In genomic region chrX:50638123-50638522, GRCh38 we compare ENCODE assay signal across 27 cellular contexts.
A peak's percentile ranks its signal among the peaks of the same experiment; 100 is the strongest.
DNase-seq lines count a peak whose midpoint lies in the region; ATAC-seq, FAIRE-seq and TF ChIP-seq lines count a peak whose summit lies in the region.
"Had no signal": no experiment of that assay in that cellular context is flagged by ENCODE, and none has a peak within 500 bp of the region (broad histone marks: within the 10 kb centered on the region; RNA-seq: fewer than 3 reads in every experiment).

No MANE protein-coding gene starts in this region.

- H3K27ac ChIP-seq in endothelial cell of umbilical vein (ENCODE audit: insufficient read depth, low read depth, low read length) = no peak overlapping the region
- H3K27ac ChIP-seq in GM23248 = no peak overlapping the region
- H3K27ac ChIP-seq: HL-60, pancreas, sigmoid colon, SJCRH30, transverse colon had no signal

- in situ Hi-C loops in GM23248 (cut with MboI) = no loop called here

- CTCF ChIA-PET in endothelial cell of umbilical vein (lab: Charles Lee) = interaction anchor here (0.8 to 1.0 kb wide), 3 partner anchors 16 to 50 kb away, joined by 3 to 6 read pairs (median 3); no protein-coding TSS in a partner anchor

- dilution Hi-C loops in endothelial cell of umbilical vein (cut with MboI; ENCODE audit: extremely low pct_ligation_motif_present, low sequenced_read_pairs) = no loop called here

- peaks cover 48% of the 10 kb centered on the region for H3K4me1 ChIP-seq in endothelial cell of umbilical vein (ENCODE audit: control insufficient read depth, extremely low read depth, insufficient read depth, low read length)
- H3K4me1 ChIP-seq in GM23248 (ENCODE audit: insufficient read depth) = no peaks in the 10 kb centered on the region
- H3K4me1 ChIP-seq: pancreas, sigmoid colon, SJCRH30, transverse colon had no signal

- no peak for TF ChIP-seq CTCF in endothelial cell of umbilical vein (IDR thresholded peaks at IDR 0.05; ENCODE audit: extremely low read depth in 1 of 2, insufficient read depth in 1 of 2, low read depth in 1 of 2, low read length in 2 of 2)

- peak overlapping the region; percentile 87 for H3K4me2 ChIP-seq in endothelial cell of umbilical vein (ENCODE audit: insufficient read depth, low read length)
- no peak overlapping the region for H3K4me2 ChIP-seq in GM23248 (ENCODE audit: unreplicated experiment)

- 78 to 97% methylated on average over 3 of the region's 3 CpGs for WGBS in GM23248 (ENCODE audit: low coverage in 1 of 2, low lambda C conversion rate in 2 of 2, missing lambda C conversion rate in 2 of 2), 2 experiments

- H3K27me3 ChIP-seq in endothelial cell of umbilical vein (ENCODE audit: control insufficient read depth in 2 of 2, insufficient read depth in 2 of 2, low read length in 2 of 2) = no peaks in the 10 kb centered on the region
- H3K27me3 ChIP-seq in GM23248 (replicated peaks; ENCODE audit: insufficient read depth) = no peaks in the 10 kb centered on the region
- H3K27me3 ChIP-seq: sigmoid colon, SJCRH30, transverse colon had no signal

- intact Hi-C loops in endothelial cell of umbilical vein (cut with micrococcal nuclease) = no loop called here

- H3K9ac ChIP-seq in endothelial cell of umbilical vein (replicated peaks; ENCODE audit: extremely low read depth, insufficient read depth, low read length) (no peak overlapping the region), GM23248 (no peak overlapping the region)

- H3K36me3 ChIP-seq in endothelial cell of umbilical vein (ENCODE audit: control insufficient read depth in 2 of 2, extremely low read depth in 1 of 2, insufficient read depth in 2 of 2, low read length in 2 of 2) (peaks cover 9 to 26% of the 10 kb centered on the region in 2 experiments), GM23248 (ENCODE audit: low read depth) (no peaks in the 10 kb centered on the region)
- H3K36me3 ChIP-seq: pancreas, sigmoid colon, SJCRH30, transverse colon had no signal

- H3K4me3 ChIP-seq in endothelial cell of umbilical vein (replicated peaks in 1 of 3; ENCODE audit: insufficient read depth in 1 of 3, low read depth in 1 of 3, low read length in 3 of 3) = peak overlapping the region in 1 of 3 experiments; percentile 17
- H3K4me3 ChIP-seq in GM23248 = no peak overlapping the region
- H3K4me3 ChIP-seq: pancreas, sigmoid colon, SJCRH30, transverse colon had no signal

- no peaks in the 10 kb centered on the region for H4K20me1 ChIP-seq in endothelial cell of umbilical vein (replicated peaks; ENCODE audit: control insufficient read depth, extremely low read depth, insufficient read depth, low read length)
- H4K20me1 ChIP-seq in GM23248 (ENCODE audit: insufficient read depth) = no peaks in the 10 kb centered on the region

- peak; percentile 94 for FAIRE-seq in endothelial cell of umbilical vein (lab: Jason Lieb, UNC)
- FAIRE-seq: endometrium, pancreas had no signal

- no peaks in the 10 kb centered on the region for H3K9me2 ChIP-seq in GM23248 (ENCODE audit: insufficient read depth)

- no peaks in the 10 kb centered on the region for H3K9me3 ChIP-seq in endothelial cell of umbilical vein (replicated peaks; ENCODE audit: control insufficient read depth, insufficient read depth, low read length)
- H3K9me3 ChIP-seq in GM23248 (ENCODE audit: low read depth) = no peaks in the 10 kb centered on the region
- H3K9me3 ChIP-seq: pancreas, sigmoid colon, SJCRH30, transverse colon had no signal

- H3K79me2 ChIP-seq in endothelial cell of umbilical vein (ENCODE audit: control insufficient read depth, insufficient read depth, low read length) (peaks cover 95% of the 10 kb centered on the region), GM23248 (ENCODE audit: insufficient read depth) (no peaks in the 10 kb centered on the region)

- no peaks in the 10 kb centered on the region for H3K9me1 ChIP-seq in endothelial cell of umbilical vein (replicated peaks; ENCODE audit: control insufficient read depth, extremely low read depth, insufficient read depth, low read length)

- H3F3A ChIP-seq in GM23248 (ENCODE audit: insufficient read depth) = no peaks in the 10 kb centered on the region

- TF ChIP-seq POLR2A in endothelial cell of umbilical vein (IDR thresholded peaks at IDR 0.05; ENCODE audit: low read depth, low read length) = peak; percentile 48

- H2AFZ ChIP-seq in endothelial cell of umbilical vein (ENCODE audit: low read depth, low read length) = no peak overlapping the region
- H2AFZ ChIP-seq in GM23248 = no peak overlapping the region

- DNase-seq in Daoy (ENCODE audit: low read depth) (peak; percentile 61), Kasumi-1 (lab: John Stamatoyannopoulos, UW) (peak; percentile 11 to 41), endothelial cell of umbilical vein (ENCODE audit: low read depth, low spot score) (peak; percentile 50), left lobe of liver (ENCODE audit: low spot score) (peak; percentile 44), SKM-1 (lab: John Stamatoyannopoulos, UW; ENCODE audit: unreplicated experiment) (no peak), foreskin melanocyte (no peak), OCI-M2 (lab: John Stamatoyannopoulos, UW; ENCODE audit: unreplicated experiment) (no peak), GM23248 (no peak)
- DNase-seq: activated CD4-positive, alpha-beta T cell treated with anti-CD3 and anti-CD28 coated beads for 1 hour; activated naive CD4-positive, alpha-beta T cell; activated T-cell treated with anti-CD3 and anti-CD28 coated beads, Interleukin-2, amount 50 U/mL, for 4 hours; caudate nucleus; EL; H9; IMR-90; NCI-H1105 treated with DMSO at 0.1 percent for 48 hours; NCI-H2081 treated with DMSO at 0.1 percent for 48 hours; NCI-H446 treated with DMSO at 0.1 percent for 48 hours; NK-92 treated with Interleukin-12 subunit alpha and Interleukin-12 subunit beta, amount 100 ng/mL, for 24 hours; sigmoid colon; SJCRH30; transverse colon had no signal

- ATAC-seq in left lobe of liver = no peak
- ATAC-seq: activated T-cell treated with anti-CD3 and anti-CD28 coated beads, Interleukin-2, amount 50 U/mL, for 4 hours; natural killer cell treated with Interleukin-12 subunit alpha and Interleukin-12 subunit beta and Interleukin-15 and Interleukin-18, amount 100 ng/mL, for 72 hours; Panc1; pancreas had no signal

- POLR2A ChIA-PET in endothelial cell of umbilical vein (lab: Charles Lee) = no interaction called here

- no TSS peak for BruUV-seq in endothelial cell of umbilical vein (replicated peaks; lab: Mats Ljungman, UMichigan)

TF ChIP-seq in endothelial cell of umbilical vein, 7 proteins besides CTCF, POLR2A, EP300 and RAD21:
- TF ChIP-seq JUN (IDR thresholded peaks at IDR 0.05; ENCODE audit: borderline replicate concordance, insufficient read depth, insufficient read length, low read depth) = no peak
- no peak for TF ChIP-seq EZH2 (IDR thresholded peaks at IDR 0.05; ENCODE audit: borderline replicate concordance, low read depth, low read length, severe bottlenecking)
- no peak for TF ChIP-seq MYC (IDR thresholded peaks at IDR 0.05; ENCODE audit: low read depth, low read length)
- peak; percentile 36 for TF ChIP-seq POLR2AphosphoS5 (IDR thresholded peaks at IDR 0.05; ENCODE audit: insufficient read depth, low read depth, low read length)
- no peak for TF ChIP-seq MAX (IDR thresholded peaks at IDR 0.05; ENCODE audit: insufficient read depth, insufficient read length)
- no peak for TF ChIP-seq FOS (IDR thresholded peaks at IDR 0.05; ENCODE audit: borderline replicate concordance, insufficient read depth, low read length)

Comparison
In these comparisons a context has a peak if more than half of its experiments do, and no peak if none do; other contexts are left out.
1. DNase-seq: peak in Daoy (single experiment), Kasumi-1 (2 of 2), endothelial cell of umbilical vein (single experiment) and left lobe of liver (single experiment); none in SKM-1 (single experiment), foreskin melanocyte (single experiment), OCI-M2 (single experiment) and GM23248 (single experiment).